In genomic region chr2:179297922-179298321, GRCh38 we compare ENCODE assay signal across 17 cellular contexts. TPM values are rescaled to one million over a fixed set of nuclear protein-coding genes. Genes with fewer than 3 reads are reported as not detected.
DNase-seq lines count a peak whose midpoint lies in the region; ATAC-seq and TF ChIP-seq lines count a peak whose summit lies in the region.
"Had no signal": no experiment of that assay in that cellular context is flagged by ENCODE, and none has a peak within 500 bp of the region (broad histone marks: within the 10 kb centered on the region; RNA-seq: fewer than 3 reads in every experiment).

No MANE protein-coding gene starts in this region.

- H3K27me3 Mint-ChIP-seq in activated naive CD4-positive, alpha-beta T cell treated with anti-CD3 and anti-CD28 coated beads for 36 hours (ENCODE audit: low read depth), result peaks cover 2% of the 10 kb centered on the region
- H3K27me3 Mint-ChIP-seq in T-helper 2 cell treated with Interferon-gamma antibody and Interleukin-4, amounts not matched to agents 5 μg/mL and 100 μg/mL, for 36 hours (ENCODE audit: low read depth), result peaks cover 2% of the 10 kb centered on the region

- H3K36me3 Mint-ChIP-seq in activated naive CD4-positive, alpha-beta T cell treated with anti-CD3 and anti-CD28 coated beads for 36 hours (ENCODE audit: low read depth), result no peaks in the 10 kb centered on the region
- H3K36me3 Mint-ChIP-seq in T-helper 2 cell treated with Interferon-gamma antibody and Interleukin-4, amounts not matched to agents 5 μg/mL and 100 μg/mL, for 36 hours (ENCODE audit: low read depth), result no peaks in the 10 kb centered on the region
- H3K36me3 Mint-ChIP-seq: CD4-positive, alpha-beta memory T cell; IgD-negative memory B cell had no signal

- no peaks in the 10 kb centered on the region for H3K79me2 ChIP-seq in PC-3 (ENCODE audit: low read length)

- H4K20me1 ChIP-seq in PC-3 (ENCODE audit: low read length), result no peaks in the 10 kb centered on the region

- H3K27me3 ChIP-seq in PC-3 (ENCODE audit: low read length) (no peaks in the 10 kb centered on the region), tibial nerve (no peaks in the 10 kb centered on the region)
- H3K27me3 ChIP-seq: BE2C had no signal

- no peak overlapping the region for H3K27ac Mint-ChIP-seq in activated naive CD4-positive, alpha-beta T cell treated with anti-CD3 and anti-CD28 coated beads for 36 hours
- H3K27ac Mint-ChIP-seq in T-helper 2 cell treated with Interferon-gamma antibody and Interleukin-4, amounts not matched to agents 5 μg/mL and 100 μg/mL, for 36 hours, result no peak overlapping the region
- H3K27ac Mint-ChIP-seq: CD4-positive, alpha-beta memory T cell; H9; IgD-negative memory B cell had no signal

- H3K9me3 ChIP-seq in PC-3 (ENCODE audit: low read length) (no peaks in the 10 kb centered on the region), tibial nerve (no peaks in the 10 kb centered on the region)
- H3K9me3 ChIP-seq: A549, BE2C had no signal

- H3K9me2 ChIP-seq in PC-3 (replicated peaks; ENCODE audit: low read length), result no peaks in the 10 kb centered on the region

- CTCF ChIA-PET in PC-3 (lab: Charles Lee), result no interaction called here
- CTCF ChIA-PET in activated naive CD4-positive, alpha-beta T cell treated with anti-CD3 and anti-CD28 coated beads for 36 hours (lab: Charles Lee), result interaction anchor here (1.3 kb wide), 1 partner anchor 79 kb away, joined by 3 read pairs; no protein-coding TSS in a partner anchor

- no peak overlapping the region for H2AFZ ChIP-seq in PC-3 (ENCODE audit: low read length)

- no peaks in the 10 kb centered on the region for H3K36me3 ChIP-seq in PC-3 (ENCODE audit: low read depth, low read length)
- no peaks in the 10 kb centered on the region for H3K36me3 ChIP-seq in tibial nerve
- H3K36me3 ChIP-seq: BE2C had no signal

- BruUV-seq in PC-3 (replicated peaks; lab: Mats Ljungman, UMichigan), result no TSS peak

- H3K27ac ChIP-seq in PC-3 (ENCODE audit: low read length) (no peak overlapping the region), tibial nerve (no peak overlapping the region)
- H3K27ac ChIP-seq: A549, C4-2B had no signal

- H3K4me1 Mint-ChIP-seq in activated naive CD4-positive, alpha-beta T cell treated with anti-CD3 and anti-CD28 coated beads for 36 hours (ENCODE audit: low read depth), result no peaks in the 10 kb centered on the region
- H3K4me1 Mint-ChIP-seq in T-helper 2 cell treated with Interferon-gamma antibody and Interleukin-4, amounts not matched to agents 5 μg/mL and 100 μg/mL, for 36 hours (ENCODE audit: low read depth), result no peaks in the 10 kb centered on the region
- H3K4me1 Mint-ChIP-seq: CD4-positive, alpha-beta memory T cell; IgD-negative memory B cell had no signal

- TF ChIP-seq EP300 in tibial nerve (IDR thresholded peaks at IDR 0.05), result no peak

- WGBS in tibial nerve, 2 donors, result 84 to 91% methylated on average over 3 of the region's 3 CpGs

- DNase-seq in ELR (ENCODE audit: low read depth) (peak; percentile 33), PC-3 (peak; percentile 39), epithelial cell of esophagus (ENCODE audit: low read depth) (peak; percentile 48), renal cortical epithelial cell (ENCODE audit: low read depth) (peak; percentile 37), tibial nerve (ENCODE audit: low spot score in 2 of 2) (no peak)
- DNase-seq in activated naive CD4-positive, alpha-beta T cell treated with anti-CD3 and anti-CD28 coated beads for 36 hours, result no peak
- no peak for DNase-seq in T-helper 2 cell treated with Interferon-gamma antibody and Interleukin-4, amounts not matched to agents 5 μg/mL and 100 μg/mL, for 36 hours (ENCODE audit: low spot score)
- DNase-seq: BE2C; CD4-positive, alpha-beta memory T cell; COR-L47; DMS153; DMS79 treated with DMSO at 0.1 percent for 48 hours; H9 had no signal

- no peak overlapping the region for H3K9ac ChIP-seq in PC-3 (ENCODE audit: low read length)

- no peak for ATAC-seq in PC-3
- ATAC-seq: A549, GM12878 had no signal

- POLR2A ChIA-PET in PC-3 (lab: Charles Lee; ENCODE audit: unreplicated experiment), result no interaction called here

- TF ChIP-seq POLR2A in tibial nerve (IDR thresholded peaks at IDR 0.05), result no peak

- H3K4me3 ChIP-seq in PC-3 (ENCODE audit: low read length), result no peak overlapping the region
- no peak overlapping the region for H3K4me3 ChIP-seq in epithelial cell of esophagus (ENCODE audit: low read length)
- H3K4me3 ChIP-seq in tibial nerve, result no peak overlapping the region
- H3K4me3 ChIP-seq: A549, GM12878 had no signal

- TF ChIP-seq CTCF in PC-3 (conservative IDR thresholded peaks at IDR 0.05; ENCODE audit: low read depth, low read length), result no peak
- no peak for TF ChIP-seq CTCF in epithelial cell of esophagus (IDR thresholded peaks at IDR 0.05; ENCODE audit: insufficient read depth, low read depth, low read length, missing control alignments)
- TF ChIP-seq CTCF in tibial nerve (IDR thresholded peaks at IDR 0.05), result no peak

- intact Hi-C loops in PC-3 (cut with micrococcal nuclease), result no loop called here
- intact Hi-C loops in activated naive CD4-positive, alpha-beta T cell treated with anti-CD3 and anti-CD28 coated beads for 36 hours (cut with micrococcal nuclease), result no loop called here

- H3K4me2 ChIP-seq in PC-3 (ENCODE audit: low read length), result no peak overlapping the region
- H3K4me2 ChIP-seq: A549 had no signal

- no peaks in the 10 kb centered on the region for H3K9me3 Mint-ChIP-seq in activated naive CD4-positive, alpha-beta T cell treated with anti-CD3 and anti-CD28 coated beads for 36 hours
- H3K9me3 Mint-ChIP-seq in T-helper 2 cell treated with Interferon-gamma antibody and Interleukin-4, amounts not matched to agents 5 μg/mL and 100 μg/mL, for 36 hours, result no peaks in the 10 kb centered on the region

- no peaks in the 10 kb centered on the region for H3F3A ChIP-seq in PC-3 (ENCODE audit: low read length, unreplicated experiment)

- H3K4me1 ChIP-seq in PC-3 (ENCODE audit: insufficient read depth, low read length) (no peaks in the 10 kb centered on the region), tibial nerve (no peaks in the 10 kb centered on the region)
- H3K4me1 ChIP-seq: A549, BE2C had no signal

- no peak overlapping the region for H3K4me3 Mint-ChIP-seq in activated naive CD4-positive, alpha-beta T cell treated with anti-CD3 and anti-CD28 coated beads for 36 hours
- H3K4me3 Mint-ChIP-seq in T-helper 2 cell treated with Interferon-gamma antibody and Interleukin-4, amounts not matched to agents 5 μg/mL and 100 μg/mL, for 36 hours, result no peak overlapping the region
- H3K4me3 Mint-ChIP-seq: CD4-positive, alpha-beta memory T cell; H9; IgD-negative memory B cell had no signal

RNA-seq across cellular contexts. Expression of gene SESTD1, which starts 33.3 kb away (rescaled TPM):
- total RNA-seq in PC-3 (2014; rRNA removed), result 12.2 and 21.3 TPM in 2 replicates
- total RNA-seq in renal cortical epithelial cell, result 21.4 and 51.1 TPM in 2 replicates
- total RNA-seq in tibial nerve, result 10 to 100 TPM; 62.1 to 82.4 (median 73.1) TPM
- total RNA-seq in activated naive CD4-positive, alpha-beta T cell treated with anti-CD3 and anti-CD28 coated beads for 36 hours, result 10 to 100 TPM; 11.3 to 12.4 TPM

Comparison
In these comparisons a context has a peak if more than half of its experiments do, and no peak if none do; other contexts are left out.
1. DNase-seq: peak in ELR (single experiment), PC-3 (single experiment), epithelial cell of esophagus (single experiment) and renal cortical epithelial cell (single experiment); none in tibial nerve (0 of 2), activated naive CD4-positive, alpha-beta T cell treated with anti-CD3 and anti-CD28 coated beads for 36 hours (single experiment) and T-helper 2 cell treated with Interferon-gamma antibody and Interleukin-4, amounts not matched to agents 5 μg/mL and 100 μg/mL, for 36 hours (single experiment).